ENCODE assay signal across 15 cellular contexts in genomic region chr2:225566798-225567197, GRCh38.
DNase-seq lines count a peak whose midpoint lies in the region; ATAC-seq, FAIRE-seq and TF ChIP-seq lines count a peak whose summit lies in the region.
"Had no signal": no experiment of that assay in that cellular context is flagged by ENCODE, and none has a peak within 500 bp of the region (broad histone marks: within the 10 kb centered on the region; RNA-seq: fewer than 3 reads in every experiment).

No MANE protein-coding gene starts in this region.

- intact Hi-C loops in HepG2 (cut with micrococcal nuclease; ENCODE audit: unreplicated experiment) = no loop called here
- intact Hi-C loops in right lobe of liver (cut with DNase I) = no loop called here

- 2% methylated on average over 4 of the region's 4 CpGs for WGBS in HepG2 (ENCODE audit: low lambda C conversion rate)
- 33% methylated on average over 4 of the region's 4 CpGs for WGBS in right lobe of liver (ENCODE audit: insufficient coverage, low coverage, low lambda C conversion rate, missing lambda C conversion rate)

- in situ Hi-C loops in HepG2 (cut with HindIII; ENCODE audit: extremely low pct_ligation_motif_present, low pct_unique_long_range_greater_than_20kb) = no loop called here

- H3K27me3 ChIP-seq in HepG2 (ENCODE audit: control insufficient read depth in 1 of 2, insufficient read depth in 2 of 2, low read length in 2 of 2) = no peaks in the 10 kb centered on the region
- peaks cover 0 to 5% of the 10 kb centered on the region in 2 donors for H3K27me3 ChIP-seq in right lobe of liver
- H3K27me3 ChIP-seq: body of pancreas, spleen had no signal

- POLR2A ChIA-PET in HepG2 (lab: Yijun Ruan, JAX) = no interaction called here

- CTCF ChIA-PET in HepG2 (lab: Yijun Ruan, JAX; ENCODE audit: low intra/inter-chr PET ratio, low total read pairs) = no interaction called here

- no peak overlapping the region for H3K4me3 ChIP-seq in HepG2 (replicated peaks in 1 of 3; ENCODE audit: insufficient read depth in 1 of 3, low read depth in 2 of 3, low read length in 3 of 3)
- no peak overlapping the region for H3K4me3 ChIP-seq in right lobe of liver
- H3K4me3 ChIP-seq in fibroblast of mammary gland (ENCODE audit: control insufficient read depth, low read depth, low read length) = no peak overlapping the region
- H3K4me3 ChIP-seq: body of pancreas, HAP-1, spleen had no signal

- H3K4me2 ChIP-seq in HepG2 (ENCODE audit: low read depth, low read length) = no peak overlapping the region

- DNase-seq in HepG2 (ENCODE audit: low spot score) (no peak), right lobe of liver (no peak), NCI-H774 (lab: John Stamatoyannopoulos, UW) (peak; percentile 63), fibroblast of mammary gland (ENCODE audit: low read depth) (peak; percentile 14), NCI-H446 treated with DMSO at 0.1 percent for 48 hours (lab: John Stamatoyannopoulos, UW) (no peak), GM12891 (ENCODE audit: insufficient read length, low spot score) (no peak), 8988T (no peak), D341Med (ENCODE audit: low spot score) (no peak)
- DNase-seq: activated B cell treated with CpG ODN at 0.5 μM for 24 hours; activated naive CD4-positive, alpha-beta T cell treated with Interleukin-2 at 50 U/mL for 16 hours; islet precursor cell; spleen; stimulated activated naive CD8-positive, alpha-beta T cell treated with anti-CD3 and anti-CD28 coated beads, Interleukin-15, amount 100 ng/mL, for 72 hours had no signal

- no peak overlapping the region for H2AFZ ChIP-seq in HepG2 (ENCODE audit: low read length)

- H3K36me3 ChIP-seq in HepG2 (replicated peaks in 1 of 2; ENCODE audit: control insufficient read depth in 1 of 2, insufficient read depth in 2 of 2, low read length in 2 of 2) (no peaks in the 10 kb centered on the region), right lobe of liver (no peaks in the 10 kb centered on the region)
- H3K36me3 ChIP-seq: HAP-1, spleen had no signal

- FAIRE-seq in HepG2 (lab: Jason Lieb, UNC) (no peak), GM12891 (lab: Jason Lieb, UNC) (no peak)

- TF ChIP-seq EP300 in HepG2 (IDR thresholded peaks at IDR 0.05; ENCODE audit: low read depth in 2 of 2, low read length in 2 of 2) (no peak), HepG2 (CRISPR knock-in tag; IDR thresholded peaks at IDR 0.05; ENCODE audit: borderline replicate concordance) (no peak)

- ATAC-seq in HepG2 = no peak
- ATAC-seq in right lobe of liver = no peak
- ATAC-seq: body of pancreas; stimulated activated naive CD8-positive, alpha-beta T cell treated with anti-CD3 and anti-CD28 coated beads, Interleukin-15, amount 100 ng/mL, for 72 hours had no signal

- H3K27ac ChIP-seq in HepG2 (ENCODE audit: extremely low read length, insufficient read depth, low read length) (no peak overlapping the region), right lobe of liver (no peak overlapping the region)
- H3K27ac ChIP-seq: body of pancreas had no signal

- H4K20me1 ChIP-seq in HepG2 (ENCODE audit: insufficient read depth, low read length) = no peaks in the 10 kb centered on the region

- H3K79me2 ChIP-seq in HepG2 (ENCODE audit: insufficient read depth, low read length) = no peaks in the 10 kb centered on the region

- TF ChIP-seq CTCF in HepG2 (CRISPR knock-in tag; IDR thresholded peaks at IDR 0.05) = no peak
- TF ChIP-seq CTCF in right lobe of liver (IDR thresholded peaks at IDR 0.05) = no peak
- TF ChIP-seq CTCF in fibroblast of mammary gland (conservative IDR thresholded peaks at IDR 0.05; ENCODE audit: control insufficient read depth, insufficient read depth, low read depth, low read length) = no peak

- H3K9me3 ChIP-seq in HepG2 (ENCODE audit: low read length) = peaks cover 17% of the 10 kb centered on the region
- no peaks in the 10 kb centered on the region for H3K9me3 ChIP-seq in right lobe of liver
- H3K9me3 ChIP-seq: body of pancreas, HAP-1 had no signal

- no TSS peak for BruUV-seq in HepG2 (replicated peaks; lab: Mats Ljungman, UMichigan)

- no peak for TF ChIP-seq RAD21 in HepG2 (CRISPR knock-in tag; IDR thresholded peaks at IDR 0.05)

- H3K4me1 ChIP-seq in HepG2 (ENCODE audit: insufficient read depth, low read length) (no peaks in the 10 kb centered on the region), right lobe of liver (no peaks in the 10 kb centered on the region)
- H3K4me1 ChIP-seq: body of pancreas, HAP-1, spleen had no signal

- no peak overlapping the region for H3K9ac ChIP-seq in HepG2 (ENCODE audit: insufficient read depth, low read depth, low read length)

- TF ChIP-seq POLR2A in HepG2 (IDR thresholded peaks at IDR 0.05; ENCODE audit: insufficient read depth in 1 of 2, low read depth in 2 of 2, low read length in 2 of 2) (no peak), right lobe of liver (IDR thresholded peaks at IDR 0.05) (no peak), GM12891 (IDR thresholded peaks at IDR 0.05; ENCODE audit: low read depth, low read length) (no peak)

TF ChIP-seq in HepG2, 621 proteins besides CTCF, POLR2A, EP300 and RAD21:
- no peak for TF ChIP-seq ZNF780A (CRISPR knock-in tag; IDR thresholded peaks at IDR 0.05)
- TF ChIP-seq NR1H2 (CRISPR knock-in tag; IDR thresholded peaks at IDR 0.05; ENCODE audit: borderline replicate concordance, low read depth) = no peak
- peak; percentile 8; the same call in 1 of the 2 replicates for TF ChIP-seq CEBPB (IDR thresholded peaks at IDR 0.05; ENCODE audit: borderline replicate concordance, low read depth, low read length)
- TF ChIP-seq SKI (IDR thresholded peaks at IDR 0.05; ENCODE audit: partially characterized antibody) = no peak
- no peak for TF ChIP-seq ZNF292 (CRISPR knock-in tag; IDR thresholded peaks at IDR 0.05; ENCODE audit: borderline replicate concordance, low read depth)
- no peak for TF ChIP-seq KLF11 (CRISPR knock-in tag; IDR thresholded peaks at IDR 0.05)
- TF ChIP-seq ZNF816 (CRISPR knock-in tag; IDR thresholded peaks at IDR 0.05; ENCODE audit: borderline replicate concordance) = no peak
- TF ChIP-seq ZNF570 (CRISPR knock-in tag; IDR thresholded peaks at IDR 0.05; ENCODE audit: borderline replicate concordance) = no peak
- peak; percentile 12; the same call in 1 of the 2 replicates for TF ChIP-seq RFX1 (IDR thresholded peaks at IDR 0.05)
- TF ChIP-seq TAF1 (CRISPR knock-in tag; IDR thresholded peaks at IDR 0.05) = no peak
- TF ChIP-seq BORCS8-MEF2B (CRISPR knock-in tag; IDR thresholded peaks at IDR 0.05) = no peak
- TF ChIP-seq STAG1 (CRISPR knock-in tag; IDR thresholded peaks at IDR 0.05) = no peak
- no peak for TF ChIP-seq HMG20B (CRISPR knock-in tag; conservative IDR thresholded peaks at IDR 0.05)
- TF ChIP-seq, protein P1, sequence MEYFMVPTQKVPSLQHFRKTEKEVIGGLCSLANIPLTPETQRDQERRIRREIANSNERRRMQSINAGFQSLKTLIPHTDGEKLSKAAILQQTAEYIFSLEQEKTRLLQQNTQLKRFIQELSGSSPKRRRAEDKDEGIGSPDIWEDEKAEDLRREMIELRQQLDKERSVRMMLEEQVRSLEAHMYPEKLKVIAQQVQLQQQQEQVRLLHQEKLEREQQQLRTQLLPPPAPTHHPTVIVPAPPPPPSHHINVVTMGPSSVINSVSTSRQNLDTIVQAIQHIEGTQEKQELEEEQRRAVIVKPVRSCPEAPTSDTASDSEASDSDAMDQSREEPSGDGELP (IDR thresholded peaks at IDR 0.05; ENCODE audit: borderline replicate concordance, low read depth) = no peak
- no peak for TF ChIP-seq KDM1A (CRISPR knock-in tag; IDR thresholded peaks at IDR 0.05)

TF ChIP-seq in GM12891, 5 proteins besides CTCF, POLR2A, EP300 and RAD21:
- TF ChIP-seq PAX5 (IDR thresholded peaks at IDR 0.05; ENCODE audit: insufficient read depth, low read length, severe bottlenecking) (no peak), TAF1 (IDR thresholded peaks at IDR 0.05; ENCODE audit: low read depth, low read length) (no peak), POLR2AphosphoS5 (IDR thresholded peaks at IDR 0.05; ENCODE audit: low read depth, low read length) (no peak), POU2F2 (IDR thresholded peaks at IDR 0.05; ENCODE audit: low read depth, low read length) (no peak), SPI1 (IDR thresholded peaks at IDR 0.05; ENCODE audit: low read depth, low read length) (no peak)

Comparison
In these comparisons a context has a peak if more than half of its experiments do, and no peak if none do; other contexts are left out.
1. DNase-seq: peak in NCI-H774 (single experiment) and fibroblast of mammary gland (single experiment); none in HepG2 (single experiment), right lobe of liver (0 of 3), NCI-H446 treated with DMSO at 0.1 percent for 48 hours (single experiment), GM12891 (single experiment), 8988T (single experiment) and D341Med (single experiment).